14 cellular contexts compared by ENCODE assay signal in the genomic region with DNA sequence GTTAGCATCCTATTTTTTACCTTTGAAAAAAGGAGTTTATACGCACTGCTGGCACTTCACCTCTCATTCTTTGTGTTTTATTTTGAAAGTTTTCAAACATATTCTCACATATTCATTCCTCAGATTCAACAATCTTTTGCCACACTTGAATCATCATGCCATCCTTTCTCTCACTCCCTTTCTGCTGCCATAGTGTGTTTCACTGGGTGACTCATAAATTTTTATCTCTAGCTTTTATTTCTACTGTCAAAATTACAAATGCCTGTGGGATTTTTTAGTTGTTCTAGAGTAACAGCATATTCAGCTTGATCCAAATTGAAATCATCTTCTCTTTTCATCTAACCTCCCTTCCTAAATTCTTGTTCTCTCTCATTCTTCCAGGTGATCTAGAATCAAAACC. TPM values are rescaled to one million over a fixed set of nuclear protein-coding genes. Genes with fewer than 3 reads are reported as not detected.
DNase-seq lines count a peak whose midpoint lies in the region; ATAC-seq and TF ChIP-seq lines count a peak whose summit lies in the region.
"Had no signal": no experiment of that assay in that cellular context is flagged by ENCODE, and none has a peak within 500 bp of the region (broad histone marks: within the 10 kb centered on the region; RNA-seq: fewer than 3 reads in every experiment).

No MANE protein-coding gene starts in this region.

- DNase-seq in AG10803 (ENCODE audit: low read depth), result peak; percentile 33
- peak; percentile 53 for DNase-seq in HFFc6
- peak; percentile 18 for DNase-seq in amniotic stem cell (lab: John Stamatoyannopoulos, UW)
- DNase-seq in glomerular visceral epithelial cell (ENCODE audit: extremely low spot score), result peak; percentile 16
- no peak for DNase-seq in activated CD4-positive, alpha-beta T cell treated with anti-CD3 and anti-CD28 coated beads, Interleukin-2, amount 10 ng/mL, durations not matched to agents 7 days and 5 days
- DNase-seq in head of caudate nucleus, result no peak
- DNase-seq in CD1c-positive myeloid dendritic cell (ENCODE audit: extremely low spot score), result no peak
- DNase-seq: activated T-cell treated with anti-CD3 and anti-CD28 coated beads, Interleukin-2, amount 50 U/mL, for 1 hour; aorta; glutamatergic neuron; NCI-H1930; NCI-H69; T-cell had no signal

- peak overlapping the region; percentile 77 for H3K27ac Mint-ChIP-seq in HFFc6
- H3K27ac Mint-ChIP-seq in activated CD4-positive, alpha-beta T cell treated with anti-CD3 and anti-CD28 coated beads, Interleukin-2, amount 10 ng/mL, durations not matched to agents 7 days and 5 days, result no peak overlapping the region
- H3K27ac Mint-ChIP-seq: T-cell had no signal

- no peak for TF ChIP-seq CTCF in AG10803 (conservative IDR thresholded peaks at IDR 0.05; ENCODE audit: low read length)
- TF ChIP-seq CTCF in HFFc6 (IDR thresholded peaks at IDR 0.05), result no peak

- H3K36me3 Mint-ChIP-seq in HFFc6 (ENCODE audit: low read depth), result peaks cover 11% of the 10 kb centered on the region
- peaks cover 6% of the 10 kb centered on the region for H3K36me3 Mint-ChIP-seq in activated CD4-positive, alpha-beta T cell treated with anti-CD3 and anti-CD28 coated beads, Interleukin-2, amount 10 ng/mL, durations not matched to agents 7 days and 5 days (ENCODE audit: low read depth)

- H3K4me3 Mint-ChIP-seq in HFFc6, result no peak overlapping the region
- H3K4me3 Mint-ChIP-seq in activated CD4-positive, alpha-beta T cell treated with anti-CD3 and anti-CD28 coated beads, Interleukin-2, amount 10 ng/mL, durations not matched to agents 7 days and 5 days, result no peak overlapping the region
- H3K4me3 Mint-ChIP-seq: T-cell had no signal

- POLR2A ChIA-PET in activated CD4-positive, alpha-beta T cell treated with anti-CD3 and anti-CD28 coated beads, Interleukin-2, amount 10 ng/mL, durations not matched to agents 7 days and 5 days (lab: Charles Lee), result no interaction called here

- ATAC-seq in HG03571 (IDR thresholded peaks at IDR 0.05; ENCODE audit: unreplicated experiment), result no peak
- ATAC-seq: T-cell had no signal

- H3K27me3 Mint-ChIP-seq in HFFc6 (ENCODE audit: insufficient read depth), result no peaks in the 10 kb centered on the region; the same call in 1 of the 2 replicates
- H3K27me3 Mint-ChIP-seq in activated CD4-positive, alpha-beta T cell treated with anti-CD3 and anti-CD28 coated beads, Interleukin-2, amount 10 ng/mL, durations not matched to agents 7 days and 5 days, result no peaks in the 10 kb centered on the region
- H3K27me3 Mint-ChIP-seq: T-cell had no signal

- CTCF ChIA-PET in activated CD4-positive, alpha-beta T cell treated with anti-CD3 and anti-CD28 coated beads, Interleukin-2, amount 10 ng/mL, durations not matched to agents 7 days and 5 days (lab: Charles Lee), result interaction anchor here (1.4 kb wide), 1 partner anchor 20 kb away, joined by 3 read pairs; no protein-coding TSS in a partner anchor

- H3K4me1 Mint-ChIP-seq in HFFc6 (ENCODE audit: low read depth), result peaks cover 19% of the 10 kb centered on the region
- H3K4me1 Mint-ChIP-seq in activated CD4-positive, alpha-beta T cell treated with anti-CD3 and anti-CD28 coated beads, Interleukin-2, amount 10 ng/mL, durations not matched to agents 7 days and 5 days, result no peaks in the 10 kb centered on the region
- H3K4me1 Mint-ChIP-seq: T-cell had no signal

- H3K4me3 ChIP-seq in AG10803 (ENCODE audit: low read length), result no peak overlapping the region

- intact Hi-C loops in head of caudate nucleus (cut with DNase I), result no loop called here

- H3K9me3 Mint-ChIP-seq in HFFc6, result no peaks in the 10 kb centered on the region
- H3K9me3 Mint-ChIP-seq in activated CD4-positive, alpha-beta T cell treated with anti-CD3 and anti-CD28 coated beads, Interleukin-2, amount 10 ng/mL, durations not matched to agents 7 days and 5 days, result no peaks in the 10 kb centered on the region
- H3K9me3 Mint-ChIP-seq: T-cell had no signal

RNA-seq across cellular contexts. Expression of a gene that starts 28.0 kb away (rescaled TPM):
- 10 to 100 TPM; 14.6 to 18.9 (median 17.4) TPM for total RNA-seq in HFFc6 (2021; fragmentation: NEBNext Ultra II Directional; extraction: Animal tissue kit (Norgen Biotek cat#: 25700))
- total RNA-seq in activated CD4-positive, alpha-beta T cell treated with anti-CD3 and anti-CD28 coated beads, Interleukin-2, amount 10 ng/mL, durations not matched to agents 7 days and 5 days, result 10 to 100 TPM; 18.1 to 18.7 TPM

RNA-seq across cellular contexts. Expression of a gene that starts 28.2 kb away (rescaled TPM):
- total RNA-seq in HFFc6 (2021; fragmentation: NEBNext Ultra II Directional; extraction: Animal tissue kit (Norgen Biotek cat#: 25700)), result 1 to 10 TPM; 4.0 to 4.9 (median 4.3) TPM
- 10 to 100 TPM; 22.8 to 26.7 TPM for total RNA-seq in activated CD4-positive, alpha-beta T cell treated with anti-CD3 and anti-CD28 coated beads, Interleukin-2, amount 10 ng/mL, durations not matched to agents 7 days and 5 days

RNA-seq across cellular contexts. Expression of a gene that starts 56.3 kb away (rescaled TPM):
- 10 to 100 TPM in 5 of 6 experiments, 1 to 10 TPM in 1; 5.8 to 17.8 (median 14.7) TPM for total RNA-seq in HFFc6 (2021; fragmentation: NEBNext Ultra II Directional; extraction: Animal tissue kit (Norgen Biotek cat#: 25700))
- total RNA-seq in activated CD4-positive, alpha-beta T cell treated with anti-CD3 and anti-CD28 coated beads, Interleukin-2, amount 10 ng/mL, durations not matched to agents 7 days and 5 days, result 10 to 100 TPM; 51.3 to 61.4 TPM

Comparison
In these comparisons a context has a peak if more than half of its experiments do, and no peak if none do; other contexts are left out.
1. DNase-seq: peak in AG10803 (single experiment), HFFc6 (single experiment), amniotic stem cell (single experiment) and glomerular visceral epithelial cell (single experiment); none in activated CD4-positive, alpha-beta T cell treated with anti-CD3 and anti-CD28 coated beads, Interleukin-2, amount 10 ng/mL, durations not matched to agents 7 days and 5 days (single experiment), head of caudate nucleus (0 of 42) and CD1c-positive myeloid dendritic cell (single experiment).
2. RNA of a gene that starts 28.2 kb away (total RNA-seq): 22.8 to 26.7 TPM in activated CD4-positive, alpha-beta T cell treated with anti-CD3 and anti-CD28 coated beads, Interleukin-2, amount 10 ng/mL, durations not matched to agents 7 days and 5 days; 4.0 to 4.9 TPM in HFFc6; every median in the first group is over 4 times any median in the second.